In the genomic region with DNA sequence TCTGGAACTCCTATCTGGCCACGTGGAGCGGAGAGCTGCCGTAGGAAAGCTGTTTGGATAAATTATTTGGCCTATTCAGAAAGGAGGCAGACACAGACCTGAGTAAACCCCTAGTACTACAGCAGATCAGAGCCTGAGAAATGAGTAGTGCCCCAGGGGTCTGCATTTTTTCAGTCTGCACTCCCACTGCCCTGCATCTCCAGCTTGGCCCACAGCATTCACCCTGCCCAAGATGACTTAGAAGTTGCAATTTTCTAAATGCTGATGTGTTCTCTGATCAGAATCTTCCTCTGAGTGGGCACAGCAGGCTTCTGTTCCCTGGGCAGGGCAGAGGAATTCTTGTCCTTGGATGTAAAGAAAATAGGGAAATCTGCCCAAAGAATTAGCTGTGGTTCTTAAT, we compare ENCODE assay signal across 2 cellular contexts.
TF ChIP-seq lines count a peak whose summit lies in the region.

No MANE protein-coding gene starts in this region.

TF ChIP-seq in IMR-90, 13 proteins besides CTCF, POLR2A, EP300 and RAD21:
- TF ChIP-seq RCOR1 (IDR thresholded peaks at IDR 0.05; ENCODE audit: insufficient replicate concordance, low read length) (no peak), SMC3 (IDR thresholded peaks at IDR 0.05; ENCODE audit: low read depth, low read length) (no peak), MAZ (IDR thresholded peaks at IDR 0.05; ENCODE audit: borderline replicate concordance, low read depth, low read length) (no peak), MAFK (IDR thresholded peaks at IDR 0.05; ENCODE audit: low read depth, low read length) (no peak), BHLHE40 (IDR thresholded peaks at IDR 0.05; ENCODE audit: low read depth, low read length) (no peak), CEBPB (IDR thresholded peaks at IDR 0.05; ENCODE audit: low read depth, low read length) (no peak)
- TF ChIP-seq, protein P1, sequence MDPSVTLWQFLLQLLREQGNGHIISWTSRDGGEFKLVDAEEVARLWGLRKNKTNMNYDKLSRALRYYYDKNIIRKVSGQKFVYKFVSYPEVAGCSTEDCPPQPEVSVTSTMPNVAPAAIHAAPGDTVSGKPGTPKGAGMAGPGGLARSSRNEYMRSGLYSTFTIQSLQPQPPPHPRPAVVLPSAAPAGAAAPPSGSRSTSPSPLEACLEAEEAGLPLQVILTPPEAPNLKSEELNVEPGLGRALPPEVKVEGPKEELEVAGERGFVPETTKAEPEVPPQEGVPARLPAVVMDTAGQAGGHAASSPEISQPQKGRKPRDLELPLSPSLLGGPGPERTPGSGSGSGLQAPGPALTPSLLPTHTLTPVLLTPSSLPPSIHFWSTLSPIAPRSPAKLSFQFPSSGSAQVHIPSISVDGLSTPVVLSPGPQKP (IDR thresholded peaks at IDR 0.05; ENCODE audit: borderline replicate concordance, low read depth, low read length), result no peak

TF ChIP-seq in K562, 482 proteins besides CTCF, POLR2A, EP300 and RAD21:
- TF ChIP-seq ZNF766 (CRISPR knock-in tag; conservative IDR thresholded peaks at IDR 0.05) (no peak), ZNF311 (CRISPR knock-in tag; IDR thresholded peaks at IDR 0.05) (peak; percentile 66; the same call in 1 of the 2 replicates), DMBX1 (CRISPR knock-in tag; IDR thresholded peaks at IDR 0.05; ENCODE audit: borderline replicate concordance) (peak; percentile 59; the same call in 1 of the 2 replicates)
